ENCODE assay signal across 27 cellular contexts in the genomic region with DNA sequence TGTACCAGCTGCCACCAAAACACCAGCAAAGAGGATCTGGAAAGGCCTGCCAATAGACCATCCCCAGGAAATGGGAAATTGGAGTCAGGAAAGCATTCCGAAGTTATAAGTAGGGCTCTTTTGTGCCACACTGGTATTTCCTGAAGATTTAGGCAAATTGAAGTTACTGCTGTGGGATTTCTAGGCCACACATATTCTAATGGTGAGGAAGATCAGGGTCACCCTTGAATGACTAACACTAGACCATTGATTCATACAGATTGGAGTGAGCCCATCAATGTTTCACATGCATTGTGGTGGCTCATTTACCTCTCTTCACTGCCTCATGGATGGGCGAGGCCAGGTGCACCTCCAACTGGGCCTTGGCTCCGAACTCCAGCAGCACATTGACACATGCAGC. TPM values are rescaled to one million over a fixed set of nuclear protein-coding genes. Genes with fewer than 3 reads are reported as not detected.
DNase-seq lines count a peak whose midpoint lies in the region; ATAC-seq, FAIRE-seq and TF ChIP-seq lines count a peak whose summit lies in the region.
"Had no signal": no experiment of that assay in that cellular context is flagged by ENCODE, and none has a peak within 500 bp of the region (broad histone marks: within the 10 kb centered on the region; RNA-seq: fewer than 3 reads in every experiment).

No MANE protein-coding gene starts in this region.

- FAIRE-seq in A549 (lab: Jason Lieb, UNC) (no peak), GM12892 (lab: Jason Lieb, UNC) (peak; percentile 17)
- FAIRE-seq: A204.1, G401.6, GM18507, H1 had no signal

- TF ChIP-seq EP300 in A549 (IDR thresholded peaks at IDR 0.05), result no peak

- no peak for DNase-seq in A549 (ENCODE audit: low read depth in 1 of 2, low spot score in 1 of 2)
- DNase-seq in GM12892 (ENCODE audit: insufficient read length), result no peak
- peak; percentile 64 for DNase-seq in PC-3
- DNase-seq in dermis blood vessel endothelial cell, result peak; percentile 22
- DNase-seq in Peyer's patch, result no peak
- DNase-seq in NCI-H2171 (lab: John Stamatoyannopoulos, UW), result no peak
- no peak for DNase-seq in Kasumi-1 (lab: John Stamatoyannopoulos, UW)
- DNase-seq: Caco-2; CD4-positive, alpha-beta T cell; DMS 273 treated with DMSO at 0.1 percent for 48 hours; DMS79 treated with DMSO at 0.1 percent for 48 hours; NCI-H1092; NCI-H1436; NCI-H2029; NCI-H345; NCI-H526; RPMI8226; SHP77; SW 1271 had no signal

- H3K4me2 ChIP-seq in A549 (peak overlapping the region; percentile 23; the same call in 1 of the 3 replicates), PC-3 (ENCODE audit: low read length) (peak overlapping the region; percentile 78)

- H3K27ac ChIP-seq in A549 (0 out of 6 replicates have a peak overlapping the region, but pooled peaks of 1 of the 2 experiments have one; percentile 13), PC-3 (ENCODE audit: low read length) (peak overlapping the region; percentile 99), Peyer's patch (no peak overlapping the region)
- H3K27ac ChIP-seq: SK-N-MC had no signal

- H3K9ac ChIP-seq in PC-3 (ENCODE audit: low read length), result peak overlapping the region; percentile 78

- H3K9me3 ChIP-seq in A549 (no peaks in the 10 kb centered on the region), PC-3 (ENCODE audit: low read length) (no peaks in the 10 kb centered on the region), Peyer's patch (no peaks in the 10 kb centered on the region)
- H3K9me3 ChIP-seq: Caco-2 had no signal

- TF ChIP-seq CTCF in A549 (IDR thresholded peaks at IDR 0.05), result no peak
- no peak for TF ChIP-seq CTCF in PC-3 (conservative IDR thresholded peaks at IDR 0.05; ENCODE audit: low read depth, low read length)
- no peak for TF ChIP-seq CTCF in Peyer's patch (IDR thresholded peaks at IDR 0.05)

- H3K27me3 ChIP-seq in PC-3 (ENCODE audit: low read length) (no peaks in the 10 kb centered on the region), Peyer's patch (no peaks in the 10 kb centered on the region)

- no TSS peak for BruUV-seq in PC-3 (replicated peaks; lab: Mats Ljungman, UMichigan)

- ATAC-seq in A549 (no peak), PC-3 (peak; percentile 50), GM21619 (IDR thresholded peaks at IDR 0.05; ENCODE audit: unreplicated experiment) (no peak)

- TF ChIP-seq POLR2A in A549 (IDR thresholded peaks at IDR 0.05; ENCODE audit: low read length) (no peak), GM12892 (IDR thresholded peaks at IDR 0.05; ENCODE audit: low read depth, low read length) (no peak), Peyer's patch (IDR thresholded peaks at IDR 0.05) (no peak)

- no peaks in the 10 kb centered on the region for H3F3A ChIP-seq in PC-3 (ENCODE audit: low read length, unreplicated experiment)

- intact Hi-C loops in PC-3 (cut with micrococcal nuclease), result loop anchor here (1.0 kb wide), 1 partner anchor 24 kb away; no protein-coding TSS in a partner anchor

- H3K9me2 ChIP-seq in PC-3 (replicated peaks; ENCODE audit: low read length), result no peaks in the 10 kb centered on the region

- no peaks in the 10 kb centered on the region for H3K79me2 ChIP-seq in PC-3 (ENCODE audit: low read length)

- POLR2A ChIA-PET in A549 (lab: Yijun Ruan, JAX), result no interaction called here
- POLR2A ChIA-PET in PC-3 (lab: Charles Lee; ENCODE audit: unreplicated experiment), result no interaction called here

- CTCF ChIA-PET in A549 (lab: Yijun Ruan, JAX) (no interaction called here), PC-3 (lab: Charles Lee) (no interaction called here)

- no peak for TF ChIP-seq RAD21 in A549 (conservative IDR thresholded peaks at IDR 0.05 in 1 of 2, IDR thresholded peaks at IDR 0.05 in 1 of 2)

- H2AFZ ChIP-seq in PC-3 (ENCODE audit: low read length), result peak overlapping the region; percentile 46

- 92% methylated on average over 3 of the region's 3 CpGs for WGBS in A549 (ENCODE audit: missing lambda C conversion rate)

- H3K4me3 ChIP-seq in A549 (no peak overlapping the region), PC-3 (ENCODE audit: low read length) (peak overlapping the region; percentile 43), Peyer's patch (no peak overlapping the region)
- H3K4me3 ChIP-seq: SK-N-MC had no signal

- peaks cover 18% of the 10 kb centered on the region; the same call in 2 of the 3 replicates for H3K4me1 ChIP-seq in A549
- H3K4me1 ChIP-seq in PC-3 (ENCODE audit: insufficient read depth, low read length), result peaks cover 24% of the 10 kb centered on the region
- H3K4me1 ChIP-seq in Peyer's patch, result no peaks in the 10 kb centered on the region
- H3K4me1 ChIP-seq: Caco-2 had no signal

- no peaks in the 10 kb centered on the region for H4K20me1 ChIP-seq in PC-3 (ENCODE audit: low read length)

- H3K36me3 ChIP-seq in PC-3 (ENCODE audit: low read depth, low read length) (no peaks in the 10 kb centered on the region), Peyer's patch (no peaks in the 10 kb centered on the region)

TF ChIP-seq in A549, 52 proteins besides CTCF, POLR2A, EP300 and RAD21 (continues in another document):
- TF ChIP-seq ZC3H11A (IDR thresholded peaks at IDR 0.05) (no peak), TFCP2L1 (CRISPR knock-in tag; IDR thresholded peaks at IDR 0.05) (no peak), CBX2 (IDR thresholded peaks at IDR 0.05; ENCODE audit: borderline replicate concordance, low read depth) (no peak), SMC3 (IDR thresholded peaks at IDR 0.05) (no peak), CBX8 (IDR thresholded peaks at IDR 0.05) (no peak), HEYL (CRISPR knock-in tag; IDR thresholded peaks at IDR 0.05) (no peak), MAZ (IDR thresholded peaks at IDR 0.05; ENCODE audit: borderline replicate concordance, low read depth, low read length) (no peak), FOXS1 (CRISPR knock-in tag; IDR thresholded peaks at IDR 0.05) (no peak), MAFK (IDR thresholded peaks at IDR 0.05; ENCODE audit: partially characterized antibody) (no peak), FOSL2 (IDR thresholded peaks at IDR 0.05) (no peak), FOSL2 (CRISPR knock-in tag; IDR thresholded peaks at IDR 0.05) (no peak), ZNF302 (CRISPR knock-in tag; IDR thresholded peaks at IDR 0.05) (no peak), BHLHE40 (IDR thresholded peaks at IDR 0.05; ENCODE audit: low read depth, low read length) (no peak), EHMT2 (IDR thresholded peaks at IDR 0.05; ENCODE audit: low read depth) (no peak), JUN (IDR thresholded peaks at IDR 0.05) (no peak), TP53 (CRISPR knock-in tag; IDR thresholded peaks at IDR 0.05) (no peak)
- TF ChIP-seq, protein P1, sequence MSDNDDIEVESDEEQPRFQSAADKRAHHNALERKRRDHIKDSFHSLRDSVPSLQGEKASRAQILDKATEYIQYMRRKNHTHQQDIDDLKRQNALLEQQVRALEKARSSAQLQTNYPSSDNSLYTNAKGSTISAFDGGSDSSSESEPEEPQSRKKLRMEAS (IDR thresholded peaks at IDR 0.05), result no peak
- TF ChIP-seq, protein P2, sequence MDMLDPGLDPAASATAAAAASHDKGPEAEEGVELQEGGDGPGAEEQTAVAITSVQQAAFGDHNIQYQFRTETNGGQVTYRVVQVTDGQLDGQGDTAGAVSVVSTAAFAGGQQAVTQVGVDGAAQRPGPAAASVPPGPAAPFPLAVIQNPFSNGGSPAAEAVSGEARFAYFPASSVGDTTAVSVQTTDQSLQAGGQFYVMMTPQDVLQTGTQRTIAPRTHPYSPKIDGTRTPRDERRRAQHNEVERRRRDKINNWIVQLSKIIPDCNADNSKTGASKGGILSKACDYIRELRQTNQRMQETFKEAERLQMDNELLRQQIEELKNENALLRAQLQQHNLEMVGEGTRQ (IDR thresholded peaks at IDR 0.05), result no peak
- TF ChIP-seq, protein P3, sequence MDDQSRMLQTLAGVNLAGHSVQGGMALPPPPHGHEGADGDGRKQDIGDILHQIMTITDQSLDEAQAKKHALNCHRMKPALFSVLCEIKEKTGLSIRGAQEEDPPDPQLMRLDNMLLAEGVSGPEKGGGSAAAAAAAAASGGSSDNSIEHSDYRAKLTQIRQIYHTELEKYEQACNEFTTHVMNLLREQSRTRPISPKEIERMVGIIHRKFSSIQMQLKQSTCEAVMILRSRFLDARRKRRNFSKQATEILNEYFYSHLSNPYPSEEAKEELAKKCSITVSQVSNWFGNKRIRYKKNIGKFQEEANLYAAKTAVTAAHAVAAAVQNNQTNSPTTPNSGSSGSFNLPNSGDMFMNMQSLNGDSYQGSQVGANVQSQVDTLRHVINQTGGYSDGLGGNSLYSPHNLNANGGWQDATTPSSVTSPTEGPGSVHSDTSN (IDR thresholded peaks at IDR 0.05), result no peak

RNA-seq across cellular contexts. Expression of a gene that starts 22.6 kb away (rescaled TPM):
- polyA plus RNA-seq in A549 (2011; rRNA removed), result not detected in 2 replicates
- not detected in 2 replicates for polyA plus RNA-seq in A549 (2012; cell fraction: cytosol; rRNA removed)
- not detected in 2 replicates for polyA plus RNA-seq in A549 (2012; cell fraction: nucleus; rRNA removed)
- polyA plus RNA-seq in A549 (2017; fragmentation: RNase III; extraction: RNeasy Plus Mini Kit Qiagen cat#74134 plus additional on column Dnase treatment), result not detected in 3 replicates
- not detected in 2 replicates for polyA minus RNA-seq in A549 (2011; rRNA and poly(A)+ RNA removed)
- not detected for polyA plus RNA-seq in GM12892 (2012; ENCODE audit: missing spikeins)
- not detected in 2 replicates for total RNA-seq in PC-3 (2014; rRNA removed)
- total RNA-seq in dermis blood vessel endothelial cell, result not detected in 2 replicates
- not detected for total RNA-seq in Peyer's patch
- total RNA-seq: Caco-2; CD4-positive, alpha-beta T cell; H1; LHCN-M2 had no signal
- polyA plus RNA-seq: BJ, H1 had no signal

RNA-seq across cellular contexts. Expression of a gene that starts 23.0 kb away (rescaled TPM):
- polyA plus RNA-seq in A549 (2011; rRNA removed), result 24.0 and 24.7 TPM in 2 replicates
- polyA plus RNA-seq in A549 (2012; cell fraction: cytosol; rRNA removed), result 21.9 and 31.3 TPM in 2 replicates
- polyA plus RNA-seq in A549 (2012; cell fraction: nucleus; rRNA removed), result 13.1 and 20.8 TPM in 2 replicates
- 40.8 to 44.8 TPM (median 41.1 TPM) in 3 replicates for polyA plus RNA-seq in A549 (2017; fragmentation: RNase III; extraction: RNeasy Plus Mini Kit Qiagen cat#74134 plus additional on column Dnase treatment)
- polyA minus RNA-seq in A549 (2011; rRNA and poly(A)+ RNA removed), result 24.4 and 36.5 TPM in 2 replicates
- 0.83 TPM for polyA plus RNA-seq in GM12892 (2012; ENCODE audit: missing spikeins)
- 31.5 and 32.1 TPM in 2 replicates for total RNA-seq in PC-3 (2014; rRNA removed)
- 5.3 and 12.1 TPM in 2 replicates for total RNA-seq in dermis blood vessel endothelial cell
- 1 to 10 TPM in 2 of 4 donors, not detected in 2; 1.1 to 2.1 TPM for total RNA-seq in Peyer's patch

RNA-seq across cellular contexts. Expression of a gene that starts 42.5 kb away (rescaled TPM):
- 19.7 and 21.2 TPM in 2 replicates for polyA plus RNA-seq in A549 (2011; rRNA removed)
- polyA plus RNA-seq in A549 (2012; cell fraction: cytosol; rRNA removed), result 3.4 and 4.5 TPM in 2 replicates
- polyA plus RNA-seq in A549 (2012; cell fraction: nucleus; rRNA removed), result 4.2 and 7.9 TPM in 2 replicates
- polyA plus RNA-seq in A549 (2017; fragmentation: RNase III; extraction: RNeasy Plus Mini Kit Qiagen cat#74134 plus additional on column Dnase treatment), result 9.5 to 10.8 TPM (median 9.8 TPM) in 3 replicates
- polyA minus RNA-seq in A549 (2011; rRNA and poly(A)+ RNA removed), result 21.6 and 22.0 TPM in 2 replicates
- 16.3 TPM for polyA plus RNA-seq in GM12892 (2012; ENCODE audit: missing spikeins)
- 11.5 and 17.9 TPM in 2 replicates for total RNA-seq in PC-3 (2014; rRNA removed)
- total RNA-seq in dermis blood vessel endothelial cell, result 8.8 and 10.5 TPM in 2 replicates
- 10 to 100 TPM in 2 of 4 donors, 1 to 10 TPM in 2; 3.9 to 14.9 (median 10.6) TPM for total RNA-seq in Peyer's patch

Comparison
In these comparisons a context has a peak if more than half of its experiments do, and no peak if none do; other contexts are left out.
1. DNase-seq: peak in PC-3 (single experiment) and dermis blood vessel endothelial cell (single experiment); none in A549 (0 of 2), GM12892 (single experiment), Peyer's patch (0 of 3), NCI-H2171 (single experiment) and Kasumi-1 (0 of 2).